In the genomic region with DNA sequence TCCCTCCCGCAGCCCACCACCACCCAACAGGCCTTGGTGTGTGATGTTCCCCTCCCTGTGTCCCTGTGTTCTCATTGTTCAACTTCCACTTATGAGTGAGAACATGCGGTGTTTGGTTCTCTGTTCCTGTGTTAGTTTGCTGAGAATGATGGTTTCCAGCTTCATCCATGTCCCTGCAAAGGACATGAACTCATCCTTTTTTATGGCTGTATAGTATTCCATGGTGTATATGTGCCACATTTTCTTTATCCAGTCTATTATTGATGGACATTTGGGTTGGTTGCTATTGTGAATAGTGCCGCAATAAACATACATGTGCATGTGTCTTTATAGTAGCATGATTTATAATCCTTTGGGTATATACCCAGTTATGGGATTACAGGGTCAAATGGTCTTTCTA, we compare ENCODE assay signal across 1 cellular context. TPM values are rescaled to one million over a fixed set of nuclear protein-coding genes. Genes with fewer than 3 reads are reported as not detected.
"Had no signal": no experiment of that assay in that cellular context is flagged by ENCODE, and none has a peak within 500 bp of the region (broad histone marks: within the 10 kb centered on the region; RNA-seq: fewer than 3 reads in every experiment).

No MANE protein-coding gene starts in this region.

RNA-seq across cellular contexts. Expression of a gene that starts 59.1 kb away (rescaled TPM):
- total RNA-seq: OCI-LY7 had no signal
